ENCODE assay signal across 9 cellular contexts in genomic region chr7:134605978-134606923, GRCh38. TPM values are rescaled to one million over a fixed set of nuclear protein-coding genes. Genes with fewer than 3 reads are reported as not detected.
A peak's percentile ranks its signal among the peaks of the same experiment; 100 is the strongest.
DNase-seq lines count a peak whose midpoint lies in the region; ATAC-seq and TF ChIP-seq lines count a peak whose summit lies in the region.
"Had no signal": no experiment of that assay in that cellular context is flagged by ENCODE, and none has a peak within 500 bp of the region (broad histone marks: within the 10 kb centered on the region; RNA-seq: fewer than 3 reads in every experiment).

No MANE protein-coding gene starts in this region.

- peak; percentile 82 for TF ChIP-seq CTCF in lung (IDR thresholded peaks at IDR 0.05; ENCODE audit: control extremely low read depth, extremely low read depth)

- no peak overlapping the region for H3K27ac ChIP-seq in lung (ENCODE audit: low read depth in 1 of 2, low read length in 1 of 2)
- H3K27ac ChIP-seq: BLaER1 treated with 17β-estradiol and CSF1 and Interleukin-3, amounts not matched to agents 10 nM and 100 nM had no signal

- peak; percentile 22 for DNase-seq in DMS153 treated with DMSO at 0.1 percent for 48 hours (lab: John Stamatoyannopoulos, UW; ENCODE audit: unreplicated experiment)
- DNase-seq in DMS153 (lab: John Stamatoyannopoulos, UW), result no peak
- peak; percentile 61 for DNase-seq in NCI-H345 (lab: John Stamatoyannopoulos, UW)
- DNase-seq in activated CD4-positive, alpha-beta T cell treated with anti-CD3 and anti-CD28 coated beads, Interleukin-2, amount 50 U/mL, for 24 hours (ENCODE audit: low read depth in 1 of 2, low spot score in 1 of 2), result peak; percentile 13 to 35
- DNase-seq in dermis microvascular lymphatic vessel endothelial cell (ENCODE audit: low read depth in 2 of 2), result peak; percentile 47 to 78
- DNase-seq in lung (ENCODE audit: low spot score), result peak; percentile 60
- peak; percentile 11 for DNase-seq in stimulated activated CD8-positive, alpha-beta memory T cell treated with anti-CD3 and anti-CD28 coated beads, Interleukin-12 subunit alpha, Interleukin-12 subunit beta, amount 100 ng/mL, for 4 hours (ENCODE audit: low read depth)

- no peaks in the 10 kb centered on the region for H3K27me3 ChIP-seq in lung (ENCODE audit: control insufficient read depth, insufficient read depth)
- H3K27me3 ChIP-seq: BLaER1 treated with 17β-estradiol and CSF1 and Interleukin-3, amounts not matched to agents 10 nM and 100 nM had no signal

- no peak overlapping the region for H3K4me3 ChIP-seq in lung
- H3K4me3 ChIP-seq: BLaER1 treated with 17β-estradiol and CSF1 and Interleukin-3, amounts not matched to agents 10 nM and 100 nM had no signal

- H3K36me3 ChIP-seq in lung (ENCODE audit: control insufficient read depth in 2 of 2, insufficient read depth in 2 of 2, low read length in 2 of 2), result no peaks in the 10 kb centered on the region
- H3K36me3 ChIP-seq: BLaER1 treated with 17β-estradiol and CSF1 and Interleukin-3, amounts not matched to agents 10 nM and 100 nM had no signal

- no peaks in the 10 kb centered on the region for H3K4me1 ChIP-seq in lung (ENCODE audit: control insufficient read depth in 2 of 2, insufficient read depth in 2 of 2, low read length in 2 of 2)

- peak; percentile 82 for ATAC-seq in HG02885 (IDR thresholded peaks at IDR 0.05; ENCODE audit: poor library complexity, unreplicated experiment)
- peak; percentile 91 for ATAC-seq in lung (ENCODE audit: insufficient read depth, low FRiP score)

- WGBS in lung, 2 donors, result 32 to 33% methylated on average over 14 of the region's 14 CpGs

- H3K9me3 ChIP-seq in lung (ENCODE audit: control insufficient read depth in 2 of 2, insufficient read depth in 1 of 2, low read length in 1 of 2), result no peaks in the 10 kb centered on the region
- H3K9me3 ChIP-seq: BLaER1 treated with 17β-estradiol and CSF1 and Interleukin-3, amounts not matched to agents 10 nM and 100 nM had no signal

RNA-seq across cellular contexts. Expression of gene BPGM, which starts 40.4 kb away (rescaled TPM):
- total RNA-seq in dermis microvascular lymphatic vessel endothelial cell, result 9.8 and 10.9 TPM in 2 replicates
- total RNA-seq in lung, result 10 to 100 TPM; 14.3 to 59.8 TPM
- polyA plus RNA-seq in lung, result 10 to 100 TPM; 16.9 to 22.1 TPM

RNA-seq across cellular contexts. Expression of gene AKR1B15, which starts 57.3 kb away (rescaled TPM):
- total RNA-seq in dermis microvascular lymphatic vessel endothelial cell, result not detected in 2 replicates
- not detected for total RNA-seq in lung
- polyA plus RNA-seq in lung, result not detected
